Comparison of ENCODE assay signal across 8 cellular contexts in genomic region chr2:54360055-54360792, GRCh38.
DNase-seq lines count a peak whose midpoint lies in the region; ATAC-seq, FAIRE-seq and TF ChIP-seq lines count a peak whose summit lies in the region.

No MANE protein-coding gene starts in this region.

- H3K4me3 ChIP-seq in GM23248 (peak overlapping the region; percentile 62), K562 (no peak overlapping the region), skeletal muscle tissue (ENCODE audit: low read length in 3 of 3) (peak overlapping the region in 1 of 3 donors; percentile 19), HAP-1 (no peak overlapping the region)

- intact Hi-C loops in K562 (cut with micrococcal nuclease) = loop anchor here (10.0 kb wide), 1 partner anchor 145 kb away; no protein-coding TSS in a partner anchor

- no peaks in the 10 kb centered on the region for H3K9me3 ChIP-seq in GM23248 (ENCODE audit: low read depth)
- H3K9me3 ChIP-seq in K562 (replicated peaks; ENCODE audit: control insufficient read depth, insufficient read depth, low read depth, low read length) = no peaks in the 10 kb centered on the region
- no peaks in the 10 kb centered on the region for H3K9me3 ChIP-seq in skeletal muscle tissue (ENCODE audit: control insufficient read depth in 3 of 3, low read length in 3 of 3)
- no peaks in the 10 kb centered on the region for H3K9me3 ChIP-seq in HAP-1

- no peaks in the 10 kb centered on the region for H3K9me2 ChIP-seq in GM23248 (ENCODE audit: insufficient read depth)

- TF ChIP-seq CTCF in K562 (IDR thresholded peaks at IDR 0.05 in 2 of 3, conservative IDR thresholded peaks at IDR 0.05 in 1 of 3; ENCODE audit: insufficient read depth in 2 of 3, low read depth in 1 of 3, low read length in 3 of 3) = no peak

- no peak for FAIRE-seq in K562 (lab: Jason Lieb, UNC)

- H3K4me1 ChIP-seq in GM23248 (ENCODE audit: insufficient read depth) = peaks cover 7% of the 10 kb centered on the region
- no peaks in the 10 kb centered on the region for H3K4me1 ChIP-seq in K562 (replicated peaks in 1 of 2; ENCODE audit: control insufficient read depth in 2 of 2, insufficient read depth in 2 of 2, low read length in 2 of 2)
- H3K4me1 ChIP-seq in skeletal muscle tissue (ENCODE audit: control insufficient read depth in 3 of 3, insufficient read depth in 3 of 3, low read length in 3 of 3) = peaks cover 0 to 3% (median 0%) of the 10 kb centered on the region in 3 donors
- no peaks in the 10 kb centered on the region for H3K4me1 ChIP-seq in HAP-1

- DNase-seq in GM23248 (peak; percentile 72), K562 (ENCODE audit: extremely low read depth in 1 of 4, low spot score in 3 of 4) (no peak), iris pigment epithelial cell (ENCODE audit: low read depth) (peak; percentile 71), HAP-1 (ENCODE audit: low spot score in 2 of 2) (no peak), NCI-H1930 (lab: John Stamatoyannopoulos, UW) (no peak)

- TF ChIP-seq POLR2A in K562 (conservative IDR thresholded peaks at IDR 0.05) = no peak

- CTCF ChIA-PET in K562 (lab: Yijun Ruan, JAX; ENCODE audit: low intra/inter-chr PET ratio) = no interaction called here

- 5% methylated on average over 8 of the region's 8 CpGs for WGBS in GM23248 (ENCODE audit: low coverage in 1 of 2, low lambda C conversion rate in 2 of 2, missing lambda C conversion rate in 2 of 2), 2 experiments
- WGBS in K562 (ENCODE audit: insufficient coverage, low coverage, missing lambda C conversion rate) = 1% methylated on average over 8 of the region's 8 CpGs

- TF ChIP-seq EP300 in K562 (IDR thresholded peaks at IDR 0.05; ENCODE audit: low read length) = no peak

- H2AFZ ChIP-seq in GM23248 (peak overlapping the region; percentile 79), K562 (ENCODE audit: low read depth, low read length) (0 out of 2 replicates have a peak overlapping the region, but pooled peaks have one; percentile 54)

- POLR2A ChIA-PET in K562 (lab: Yijun Ruan, JAX) = no interaction called here

- ATAC-seq in K562 = no peak
- no peak for ATAC-seq in HG02759 (IDR thresholded peaks at IDR 0.05; ENCODE audit: unreplicated experiment)
- ATAC-seq in GM19023 (IDR thresholded peaks at IDR 0.05; ENCODE audit: unreplicated experiment) = no peak

- H3K36me3 ChIP-seq in GM23248 (ENCODE audit: low read depth) = no peaks in the 10 kb centered on the region
- no peaks in the 10 kb centered on the region for H3K36me3 ChIP-seq in K562 (ENCODE audit: control insufficient read depth, insufficient read depth, low read length)
- H3K36me3 ChIP-seq in skeletal muscle tissue (ENCODE audit: control insufficient read depth in 3 of 3, insufficient read depth in 3 of 3, low read length in 3 of 3) = no peaks in the 10 kb centered on the region
- no peaks in the 10 kb centered on the region for H3K36me3 ChIP-seq in HAP-1 (replicated peaks)

- H3K27me3 ChIP-seq in GM23248 (replicated peaks; ENCODE audit: insufficient read depth) = no peaks in the 10 kb centered on the region
- peaks cover 0 to 3% of the 10 kb centered on the region in 2 experiments; a peak in 2 of 5 replicates for H3K27me3 ChIP-seq in K562 (ENCODE audit: control insufficient read depth in 2 of 2, insufficient read depth in 2 of 2, low read length in 2 of 2)
- H3K27me3 ChIP-seq in skeletal muscle tissue (ENCODE audit: control insufficient read depth in 3 of 3, insufficient read depth in 3 of 3, low read length in 3 of 3) = no peaks in the 10 kb centered on the region
- no peaks in the 10 kb centered on the region for H3K27me3 ChIP-seq in HAP-1 (ENCODE audit: low read depth)

- peak overlapping the region; percentile 18 for H3K27ac ChIP-seq in GM23248
- H3K27ac ChIP-seq in K562 (ENCODE audit: extremely low read depth, low read depth, low read length) = no peak overlapping the region
- H3K27ac ChIP-seq in skeletal muscle tissue (ENCODE audit: low read depth, low read length) = peak overlapping the region; percentile 23

- H3K4me2 ChIP-seq in GM23248 (ENCODE audit: unreplicated experiment) (peak overlapping the region; percentile 76), K562 (ENCODE audit: insufficient read depth, low read length) (no peak overlapping the region)

- no TSS peak for BruUV-seq in K562 (replicated peaks; lab: Mats Ljungman, UMichigan)

- no peak for TF ChIP-seq RAD21 in K562 (CRISPR knock-in tag; conservative IDR thresholded peaks at IDR 0.05 in 1 of 2, IDR thresholded peaks at IDR 0.05 in 1 of 2)

- in situ Hi-C loops in GM23248 (cut with MboI) = no loop called here
- in situ Hi-C loops in K562 (cut with MboI) = no loop called here
- in situ Hi-C loops in HAP-1 (cut with MboI; ENCODE audit: low sequenced_read_pairs) = no loop called here

- H4K20me1 ChIP-seq in GM23248 (ENCODE audit: insufficient read depth) (no peaks in the 10 kb centered on the region), K562 (replicated peaks; ENCODE audit: control insufficient read depth, insufficient read depth, low read length) (no peaks in the 10 kb centered on the region)

- peaks cover 8% of the 10 kb centered on the region for H3F3A ChIP-seq in GM23248 (ENCODE audit: insufficient read depth)

- H3K9ac ChIP-seq in GM23248 (peak overlapping the region; percentile 44; the same call in 1 of the 2 replicates), K562 (ENCODE audit: insufficient read depth in 1 of 2, low read depth in 2 of 2, low read length in 2 of 2) (no peak overlapping the region), skeletal muscle tissue (ENCODE audit: low read depth in 1 of 3, low read length in 3 of 3) (no peak overlapping the region)

- H3K9me1 ChIP-seq in K562 (ENCODE audit: control insufficient read depth, insufficient read depth, low read length) = no peaks in the 10 kb centered on the region

- H3K79me2 ChIP-seq in GM23248 (ENCODE audit: insufficient read depth) = no peaks in the 10 kb centered on the region
- no peaks in the 10 kb centered on the region for H3K79me2 ChIP-seq in K562 (ENCODE audit: control insufficient read depth, insufficient read depth, low read length)

TF ChIP-seq in K562, 482 proteins besides CTCF, POLR2A, EP300 and RAD21:
- TF ChIP-seq, protein P1, sequence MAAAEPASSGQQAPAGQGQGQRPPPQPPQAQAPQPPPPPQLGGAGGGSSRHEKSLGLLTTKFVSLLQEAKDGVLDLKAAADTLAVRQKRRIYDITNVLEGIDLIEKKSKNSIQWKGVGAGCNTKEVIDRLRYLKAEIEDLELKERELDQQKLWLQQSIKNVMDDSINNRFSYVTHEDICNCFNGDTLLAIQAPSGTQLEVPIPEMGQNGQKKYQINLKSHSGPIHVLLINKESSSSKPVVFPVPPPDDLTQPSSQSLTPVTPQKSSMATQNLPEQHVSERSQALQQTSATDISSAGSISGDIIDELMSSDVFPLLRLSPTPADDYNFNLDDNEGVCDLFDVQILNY (CRISPR knock-in tag; IDR thresholded peaks at IDR 0.05) = no peak
- TF ChIP-seq TBL1XR1 (IDR thresholded peaks at IDR 0.05; ENCODE audit: low read length in 2 of 2) (no peak), SMARCE1 (IDR thresholded peaks at IDR 0.05) (no peak), CEBPB (tag; IDR thresholded peaks at IDR 0.05) (0 out of 2 replicates have a peak, but pooled peaks have one; percentile 12), ZFX (CRISPR knock-in tag; IDR thresholded peaks at IDR 0.05) (no peak), NCOR1 (IDR thresholded peaks at IDR 0.05) (no peak), TEAD4 (IDR thresholded peaks at IDR 0.05; ENCODE audit: low read length) (no peak), TEAD4 (CRISPR knock-in tag; IDR thresholded peaks at IDR 0.05; ENCODE audit: borderline replicate concordance) (no peak), RFX5 (IDR thresholded peaks at IDR 0.05; ENCODE audit: low read depth, low read length) (no peak)

Comparison
In these comparisons a context has a peak if more than half of its experiments do, and no peak if none do; other contexts are left out.
1. DNase-seq: peak in GM23248 (single experiment) and iris pigment epithelial cell (single experiment); none in K562 (0 of 4), HAP-1 (0 of 2) and NCI-H1930 (0 of 2).